8 cellular contexts compared by ENCODE assay signal in the genomic region with DNA sequence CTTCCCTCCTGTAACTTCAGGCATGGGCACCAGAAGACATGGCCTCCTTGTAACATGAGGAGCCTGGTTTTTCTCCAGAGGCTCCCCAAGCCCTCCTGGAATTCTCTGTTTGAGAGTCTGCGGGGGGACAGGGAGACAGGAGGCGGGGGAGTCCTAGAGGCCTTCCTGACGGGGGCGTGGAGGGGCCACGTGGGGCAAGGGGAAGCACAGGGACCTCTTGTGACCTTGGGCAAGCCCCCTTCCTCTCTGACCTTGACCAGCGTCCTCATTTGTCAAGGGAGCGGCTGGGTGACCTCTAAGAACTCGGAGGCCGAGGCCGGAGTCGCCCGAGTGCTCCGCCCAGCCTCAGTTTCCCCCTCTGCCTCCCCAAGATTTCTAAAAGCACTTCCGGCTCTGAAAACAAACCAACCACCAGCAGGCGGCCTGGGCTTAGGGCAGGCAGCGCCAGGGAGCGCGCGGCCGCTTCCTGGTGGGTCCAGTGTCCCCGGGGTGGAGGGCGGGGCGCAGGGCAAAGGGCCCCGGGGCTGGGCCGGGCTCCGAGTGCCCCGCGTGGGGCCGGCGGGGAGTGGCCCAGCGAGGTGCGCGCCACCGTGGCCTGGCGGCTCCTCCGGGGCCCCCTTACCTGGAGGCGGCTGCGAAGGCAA. TPM values are rescaled to one million over a fixed set of nuclear protein-coding genes. Genes with fewer than 3 reads are reported as not detected.
A peak's percentile ranks its signal among the peaks of the same experiment; 100 is the strongest.
DNase-seq lines count a peak whose midpoint lies in the region; ATAC-seq and TF ChIP-seq lines count a peak whose summit lies in the region.

No MANE protein-coding gene starts in this region.

- H3K9me3 ChIP-seq in BLaER1: no peaks in the 10 kb centered on the region
- no peaks in the 10 kb centered on the region for H3K9me3 ChIP-seq in colonic mucosa

- in situ Hi-C loops in KBM-7 (cut with MboI; ENCODE audit: low pct_unique_long_range_greater_than_20kb, low sequenced_read_pairs): no loop called here

- peak overlapping the region; percentile 88 for H3K4me2 ChIP-seq in BLaER1

- intact Hi-C loops in colonic mucosa (cut with DNase I): no loop called here

- ATAC-seq in GM19452 (IDR thresholded peaks at IDR 0.05; ENCODE audit: unreplicated experiment): peak; percentile 66
- peak; percentile 82 to 85 for ATAC-seq in activated CD4-positive, CD25-positive, alpha-beta regulatory T cell treated with anti-CD3 and anti-CD28 coated beads, Interleukin-2, amount 50 U/mL, for 24 hours

- peak; percentile 64 for DNase-seq in KBM-7
- DNase-seq in colonic mucosa: peak; percentile 87
- DNase-seq in medulla oblongata (ENCODE audit: extremely low spot score): peak; percentile 9
- peak; percentile 42 to 52 for DNase-seq in stimulated activated CD8-positive, alpha-beta memory T cell treated with anti-CD3 and anti-CD28 coated beads, Interleukin-15, amount 100 ng/mL, for 48 hours (ENCODE audit: low read depth in 2 of 2)
- DNase-seq in NCI-H2107 treated with DMSO at 0.1 percent for 48 hours (lab: John Stamatoyannopoulos, UW; ENCODE audit: unreplicated experiment): no peak

- no peaks in the 10 kb centered on the region for H4K20me1 ChIP-seq in BLaER1

- no peaks in the 10 kb centered on the region for H3K27me3 ChIP-seq in BLaER1
- no peaks in the 10 kb centered on the region for H3K27me3 ChIP-seq in colonic mucosa

- H3K4me1 ChIP-seq in BLaER1 (peaks cover 30% of the 10 kb centered on the region), colonic mucosa (peaks cover 10% of the 10 kb centered on the region)

- peak; percentile 31 for TF ChIP-seq CTCF in colonic mucosa (IDR thresholded peaks at IDR 0.05)

- H3K36me3 ChIP-seq in BLaER1: peaks cover 8% of the 10 kb centered on the region; the same call in 1 of the 2 replicates
- no peaks in the 10 kb centered on the region for H3K36me3 ChIP-seq in colonic mucosa

- peak overlapping the region; percentile 93 for H3K27ac ChIP-seq in BLaER1
- peak overlapping the region; percentile 97 for H3K27ac ChIP-seq in colonic mucosa

- H3K9ac ChIP-seq in BLaER1 (peak overlapping the region; percentile 86), colonic mucosa (ENCODE audit: low read depth in 2 of 2, low read length in 2 of 2) (peak overlapping the region; percentile 71 to 96)

- peak overlapping the region; percentile 73 for H3K4me3 ChIP-seq in BLaER1
- H3K4me3 ChIP-seq in colonic mucosa: peak overlapping the region; percentile 74

RNA-seq across cellular contexts. Expression of a gene that starts 0.4 kb away (rescaled TPM):
- 10 to 100 TPM; 26.9 to 44.1 TPM for total RNA-seq in colonic mucosa

RNA-seq across cellular contexts. Expression of a gene that starts 15.7 kb away (rescaled TPM):
- 10 to 100 TPM; 43.0 to 71.4 TPM for total RNA-seq in colonic mucosa
